Comparison of ENCODE assay signal across 20 cellular contexts in genomic region chr17:3532859-3533142, GRCh38. TPM values are rescaled to one million over a fixed set of nuclear protein-coding genes. Genes with fewer than 3 reads are reported as not detected.
DNase-seq lines count a peak whose midpoint lies in the region; ATAC-seq and TF ChIP-seq lines count a peak whose summit lies in the region.
"Had no signal": no experiment of that assay in that cellular context is flagged by ENCODE, and none has a peak within 500 bp of the region (broad histone marks: within the 10 kb centered on the region; RNA-seq: fewer than 3 reads in every experiment).

No MANE protein-coding gene starts in this region.

- no peak overlapping the region for H2BK15ac ChIP-seq in IMR-90 (ENCODE audit: low read depth, low read length)

- POLR2A ChIA-PET in IMR-90 (lab: Charles Lee; ENCODE audit: unreplicated experiment) = no interaction called here

- H3K79me1 ChIP-seq in IMR-90 (ENCODE audit: low read depth in 1 of 2, low read length in 2 of 2) = no peaks in the 10 kb centered on the region

- TF ChIP-seq POLR2A in IMR-90 (IDR thresholded peaks at IDR 0.05; ENCODE audit: low read depth, low read length) (no peak), lower leg skin (IDR thresholded peaks at IDR 0.05) (no peak)

- no peak overlapping the region for H3K18ac ChIP-seq in IMR-90 (ENCODE audit: low read depth, low read length)

- H3K4me3 ChIP-seq in IMR-90 (ENCODE audit: insufficient read depth, low read depth, low read length) (no peak overlapping the region), lower leg skin (ENCODE audit: low read depth, poor library complexity, severe bottlenecking) (no peak overlapping the region)
- H3K4me3 ChIP-seq: Peyer's patch had no signal

- no peak overlapping the region for H4K8ac ChIP-seq in IMR-90 (ENCODE audit: low read depth in 2 of 2, low read length in 2 of 2)

- H3K9ac ChIP-seq in IMR-90 (ENCODE audit: low read depth, low read length) = no peak overlapping the region

- H2BK5ac ChIP-seq in IMR-90 (ENCODE audit: low read depth, low read length, poor library complexity, severe bottlenecking) = no peak overlapping the region

- H3K14ac ChIP-seq in IMR-90 (replicated peaks; ENCODE audit: low read depth, low read length) = no peak overlapping the region

- H3K4me3 Mint-ChIP-seq in activated CD8-positive, alpha-beta memory T cell treated with anti-CD3 and anti-CD28 coated beads, Interleukin-2, amount 10 ng/mL, durations not matched to agents 7 days and 5 days = no peak overlapping the region
- H3K4me3 Mint-ChIP-seq: CD8-positive, alpha-beta memory T cell had no signal

- dilution Hi-C loops in IMR-90 (cut with HindIII; ENCODE audit: low sequenced_read_pairs, unreplicated experiment) = no loop called here

- H3K27me3 ChIP-seq in IMR-90 (ENCODE audit: control insufficient read depth, insufficient read depth, low read length) (no peaks in the 10 kb centered on the region), layer of hippocampus (ENCODE audit: control insufficient read depth, insufficient read depth, low read length) (no peaks in the 10 kb centered on the region)
- H3K27me3 ChIP-seq: Peyer's patch had no signal

- ATAC-seq in IMR-90 (ENCODE audit: low read depth) = no peak
- no peak for ATAC-seq in activated CD8-positive, alpha-beta memory T cell treated with anti-CD3 and anti-CD28 coated beads, Interleukin-2, amount 10 ng/mL, durations not matched to agents 7 days and 5 days

- H4K91ac ChIP-seq in IMR-90 (ENCODE audit: insufficient read depth, low read depth, low read length) = no peak overlapping the region

- peaks cover 11% of the 10 kb centered on the region for H3K27me3 Mint-ChIP-seq in activated CD8-positive, alpha-beta memory T cell treated with anti-CD3 and anti-CD28 coated beads, Interleukin-2, amount 10 ng/mL, durations not matched to agents 7 days and 5 days

- no peak for TF ChIP-seq CTCF in IMR-90 (conservative IDR thresholded peaks at IDR 0.05; ENCODE audit: low read depth, low read length)
- no peak for TF ChIP-seq CTCF in lower leg skin (IDR thresholded peaks at IDR 0.05)

- H3K4me2 ChIP-seq in IMR-90 (ENCODE audit: low read depth, low read length) = no peak overlapping the region

- H4K5ac ChIP-seq in IMR-90 (ENCODE audit: low read depth, low read length) = no peak overlapping the region

- H2AK9ac ChIP-seq in IMR-90 (replicated peaks; ENCODE audit: low read depth, low read length, poor library complexity) = no peak overlapping the region

- BruUV-seq in IMR-90 (replicated peaks; lab: Mats Ljungman, UMichigan) = no TSS peak

- no peaks in the 10 kb centered on the region for H3K36me3 ChIP-seq in IMR-90 (ENCODE audit: control insufficient read depth, insufficient read depth, low read length)
- H3K36me3 ChIP-seq: Peyer's patch had no signal

- no peak for DNase-seq in IMR-90
- no peak for DNase-seq in substantia nigra (lab: John Stamatoyannopoulos, UW)
- DNase-seq in activated CD8-positive, alpha-beta memory T cell treated with anti-CD3 and anti-CD28 coated beads, Interleukin-2, amount 10 ng/mL, durations not matched to agents 7 days and 5 days = no peak
- no peak for DNase-seq in medulla oblongata (ENCODE audit: extremely low spot score)
- DNase-seq in lower leg skin (ENCODE audit: low spot score in 2 of 2) = no peak
- DNase-seq: Kasumi-1, NCI-H1417, NCI-H1694 treated with DMSO at 0.1 percent for 48 hours, NCI-H2081 treated with DMSO at 0.1 percent for 48 hours, NCI-H2171 treated with DMSO at 0.1 percent for 48 hours, NCI-H524 treated with DMSO at 0.1 percent for 48 hours, NCI-H82, Peyer's patch had no signal

- H3K27ac Mint-ChIP-seq in activated CD8-positive, alpha-beta memory T cell treated with anti-CD3 and anti-CD28 coated beads, Interleukin-2, amount 10 ng/mL, durations not matched to agents 7 days and 5 days = no peak overlapping the region

- 85% methylated on average over 5 of the region's 10 CpGs; no CpG with 5 or more reads in 1 of the 2 experiments for WGBS in IMR-90 (ENCODE audit: extremely low coverage in 2 of 2, insufficient read length in 1 of 2), 2 experiments
- WGBS in lower leg skin, 2 donors = 92 to 94% methylated on average over 10 of the region's 10 CpGs

- CTCF ChIA-PET in IMR-90 (lab: Yijun Ruan, JAX) = no interaction called here
- CTCF ChIA-PET in activated CD8-positive, alpha-beta memory T cell treated with anti-CD3 and anti-CD28 coated beads, Interleukin-2, amount 10 ng/mL, durations not matched to agents 7 days and 5 days (lab: Charles Lee) = no interaction called here

- no peak for TF ChIP-seq RAD21 in IMR-90 (IDR thresholded peaks at IDR 0.05; ENCODE audit: low read length)

- no peaks in the 10 kb centered on the region for H3K9me1 ChIP-seq in IMR-90 (ENCODE audit: insufficient read depth, low read length)

- H3K23ac ChIP-seq in IMR-90 (ENCODE audit: low read depth, low read length) = no peak overlapping the region

- no peak overlapping the region for H3K56ac ChIP-seq in IMR-90 (ENCODE audit: extremely low read depth, insufficient read depth, low read length)

- no peak overlapping the region for H2BK20ac ChIP-seq in IMR-90 (ENCODE audit: low read depth, low read length)

- intact Hi-C loops in IMR-90 (cut with micrococcal nuclease) = no loop called here
- intact Hi-C loops in lower leg skin (cut with DNase I; ENCODE audit: low total_unique reads) = no loop called here

- no peaks in the 10 kb centered on the region for H3K36me3 Mint-ChIP-seq in activated CD8-positive, alpha-beta memory T cell treated with anti-CD3 and anti-CD28 coated beads, Interleukin-2, amount 10 ng/mL, durations not matched to agents 7 days and 5 days
- H3K36me3 Mint-ChIP-seq: CD8-positive, alpha-beta memory T cell had no signal

- no peaks in the 10 kb centered on the region for H3K9me3 Mint-ChIP-seq in activated CD8-positive, alpha-beta memory T cell treated with anti-CD3 and anti-CD28 coated beads, Interleukin-2, amount 10 ng/mL, durations not matched to agents 7 days and 5 days (ENCODE audit: low read depth)
- H3K9me3 Mint-ChIP-seq: CD8-positive, alpha-beta memory T cell had no signal

- no peaks in the 10 kb centered on the region for H4K20me1 ChIP-seq in IMR-90 (ENCODE audit: insufficient read depth, low read length)

- H3K4ac ChIP-seq in IMR-90 (ENCODE audit: low read depth, low read length) = no peak overlapping the region

- H3K9me3 ChIP-seq in IMR-90 (ENCODE audit: control insufficient read depth, insufficient read depth, low read length) = no peaks in the 10 kb centered on the region
- H3K9me3 ChIP-seq: Peyer's patch had no signal

- H2AFZ ChIP-seq in IMR-90 (replicated peaks; ENCODE audit: low read length, poor library complexity) = peak overlapping the region; percentile 43

- in situ Hi-C loops in IMR-90 (cut with MboI; ENCODE audit: low sequenced_read_pairs) = no loop called here

- peaks cover 3% of the 10 kb centered on the region; the same call in 1 of the 2 replicates for H3K4me1 ChIP-seq in IMR-90 (ENCODE audit: control insufficient read depth, insufficient read depth, low read length)

- H2AK5ac ChIP-seq in IMR-90 (ENCODE audit: low read depth, low read length) = no peak overlapping the region

- H3K4me1 Mint-ChIP-seq in activated CD8-positive, alpha-beta memory T cell treated with anti-CD3 and anti-CD28 coated beads, Interleukin-2, amount 10 ng/mL, durations not matched to agents 7 days and 5 days = peaks cover 4% of the 10 kb centered on the region

- no peak overlapping the region for H2BK120ac ChIP-seq in IMR-90 (ENCODE audit: low read depth, low read length)

- H3K27ac ChIP-seq in IMR-90 (ENCODE audit: insufficient read depth, low read length) (no peak overlapping the region), cingulate gyrus (ENCODE audit: low read depth, low read length) (peak overlapping the region; percentile 99), layer of hippocampus (ENCODE audit: low read depth, low read length) (peak overlapping the region; percentile 98), substantia nigra (ENCODE audit: low read depth, low read length, poor library complexity, severe bottlenecking) (peak overlapping the region; percentile 99)
- H3K27ac ChIP-seq: C4-2B, Peyer's patch had no signal

TF ChIP-seq in IMR-90, 13 proteins besides CTCF, POLR2A, EP300 and RAD21 (continues in another document):
- TF ChIP-seq USF2 (IDR thresholded peaks at IDR 0.05; ENCODE audit: low read depth, low read length) = no peak
- TF ChIP-seq FOS (IDR thresholded peaks at IDR 0.05; ENCODE audit: low read depth, low read length) = no peak
- TF ChIP-seq SMC3 (IDR thresholded peaks at IDR 0.05; ENCODE audit: low read depth, low read length) = no peak
- no peak for TF ChIP-seq RCOR1 (IDR thresholded peaks at IDR 0.05; ENCODE audit: insufficient replicate concordance, low read length)
- TF ChIP-seq MXI1 (IDR thresholded peaks at IDR 0.05; ENCODE audit: borderline replicate concordance, low read depth, low read length) = no peak
- TF ChIP-seq MAZ (IDR thresholded peaks at IDR 0.05; ENCODE audit: borderline replicate concordance, low read depth, low read length) = no peak
- TF ChIP-seq MAFK (IDR thresholded peaks at IDR 0.05; ENCODE audit: low read depth, low read length) = no peak

RNA-seq across cellular contexts. Expression of gene TRPV3, which starts 24.8 kb away (rescaled TPM):
- total RNA-seq in IMR-90 (2012; rRNA removed) = under 0.01 and 0.18 TPM in 2 replicates
- 0.10 and 0.26 TPM in 2 replicates for polyA plus RNA-seq in IMR-90 (2012; rRNA removed)
- polyA plus RNA-seq in IMR-90 (2012; cell fraction: cytosol; rRNA removed) = 0.03 and 0.14 TPM in 2 replicates
- polyA plus RNA-seq in IMR-90 (2012; cell fraction: nucleus; rRNA removed; ENCODE audit: low replicate concordance) = 0.59 and 1.5 TPM in 2 replicates
- under 1 TPM; 0.41 to 0.98 TPM for total RNA-seq in activated CD8-positive, alpha-beta memory T cell treated with anti-CD3 and anti-CD28 coated beads, Interleukin-2, amount 10 ng/mL, durations not matched to agents 7 days and 5 days
- total RNA-seq in lower leg skin = 10 to 100 TPM; 21.8 to 33.2 (median 25.1) TPM
- total RNA-seq: H4 had no signal

RNA-seq across cellular contexts. Expression of gene ASPA, which starts 57.0 kb away (rescaled TPM):
- not detected in 2 replicates for total RNA-seq in IMR-90 (2012; rRNA removed)
- polyA plus RNA-seq in IMR-90 (2012; rRNA removed) = 0.02 TPM in 1 of 2 replicates, not detected in the other
- polyA plus RNA-seq in IMR-90 (2012; cell fraction: cytosol; rRNA removed) = not detected in 2 replicates
- polyA plus RNA-seq in IMR-90 (2012; cell fraction: nucleus; rRNA removed; ENCODE audit: low replicate concordance) = 0.07 TPM in 1 of 2 replicates, not detected in the other
- not detected for total RNA-seq in activated CD8-positive, alpha-beta memory T cell treated with anti-CD3 and anti-CD28 coated beads, Interleukin-2, amount 10 ng/mL, durations not matched to agents 7 days and 5 days
- 1 to 10 TPM in 3 of 4 donors, under 1 TPM in 1; 0.69 to 3.2 (median 1.4) TPM for total RNA-seq in lower leg skin
- total RNA-seq: CD8-positive, alpha-beta memory T cell; Daoy; OCI-LY7 had no signal
- polyA plus RNA-seq: CD8-positive, alpha-beta memory T cell had no signal

Comparison
In these comparisons a context has a peak if more than half of its experiments do, and no peak if none do; other contexts are left out.
1. RNA of gene TRPV3, which starts 24.8 kb away (total RNA-seq): 21.8 to 33.2 TPM in lower leg skin; 0.41 to 0.98 TPM in activated CD8-positive, alpha-beta memory T cell treated with anti-CD3 and anti-CD28 coated beads, Interleukin-2, amount 10 ng/mL, durations not matched to agents 7 days and 5 days and under 0.01 to 0.18 TPM in IMR-90; every median in the first group is over 10 times any median in the second.